In the genomic region with DNA sequence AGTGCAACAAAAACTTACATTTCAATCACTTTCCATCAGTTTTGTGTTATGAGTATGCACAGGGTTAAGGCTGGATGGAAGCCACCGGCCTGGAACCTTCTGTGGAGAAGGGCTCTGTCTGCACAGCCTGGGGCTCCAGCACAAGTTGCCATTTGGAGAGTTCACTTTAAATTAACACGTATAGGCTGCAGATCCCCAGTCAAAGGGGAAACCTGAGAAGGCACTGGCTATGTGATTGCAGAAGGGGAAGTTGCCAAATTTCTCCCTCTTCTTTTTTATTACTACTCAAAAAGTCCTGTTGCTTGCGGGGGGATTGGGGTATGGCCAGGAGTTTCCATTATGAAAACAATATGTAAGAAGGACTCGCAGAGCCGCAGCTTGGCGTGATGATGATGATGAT, we compare ENCODE assay signal across 18 cellular contexts. TPM values are rescaled to one million over a fixed set of nuclear protein-coding genes. Genes with fewer than 3 reads are reported as not detected.
DNase-seq lines count a peak whose midpoint lies in the region; ATAC-seq and TF ChIP-seq lines count a peak whose summit lies in the region.
"Had no signal": no experiment of that assay in that cellular context is flagged by ENCODE, and none has a peak within 500 bp of the region (broad histone marks: within the 10 kb centered on the region; RNA-seq: fewer than 3 reads in every experiment).

No MANE protein-coding gene starts in this region.

- peak; percentile 1 for DNase-seq in NCI-H2171 treated with DMSO at 0.1 percent for 48 hours (lab: John Stamatoyannopoulos, UW)
- no peak for DNase-seq in NCI-H2171 (lab: John Stamatoyannopoulos, UW)
- peak; percentile 52 for DNase-seq in NB4 (ENCODE audit: low read depth)
- DNase-seq in SKM-1 treated with dmso at 0.1 percent for 144 hours (lab: John Stamatoyannopoulos, UW; ENCODE audit: unreplicated experiment): peak; percentile 54
- DNase-seq in heart right ventricle: no peak
- DNase-seq in C1 segment of cervical spinal cord (lab: John Stamatoyannopoulos, UW): no peak
- DNase-seq in ecto neural progenitor cell (ENCODE audit: low spot score): no peak
- DNase-seq: 8988T; CD4-positive, alpha-beta T cell; DMS53; EL; NCI-H1048; NCI-H1436 treated with DMSO at 0.1 percent for 48 hours; NCI-H2029; NCI-H446; NCI-H69; T-cell had no signal

- H3K27me3 ChIP-seq in heart right ventricle: no peaks in the 10 kb centered on the region

- ATAC-seq in heart right ventricle: no peak
- no peak for ATAC-seq in GM21723 (IDR thresholded peaks at IDR 0.05; ENCODE audit: unreplicated experiment)
- ATAC-seq: T-cell had no signal

- no peak overlapping the region for H3K4me3 ChIP-seq in NB4 (ENCODE audit: low read depth, low read length)
- H3K4me3 ChIP-seq in heart right ventricle: no peak overlapping the region

- H3K9me3 ChIP-seq in heart right ventricle: no peaks in the 10 kb centered on the region

- TF ChIP-seq CTCF in NB4 (IDR thresholded peaks at IDR 0.05; ENCODE audit: low read depth, low read length) (no peak), heart right ventricle (IDR thresholded peaks at IDR 0.05) (no peak)

- WGBS in heart right ventricle, 2 donors: 81 to 82% methylated on average over 6 of the region's 6 CpGs

- H3K4me1 ChIP-seq in heart right ventricle: no peaks in the 10 kb centered on the region

- intact Hi-C loops in heart right ventricle (cut with DNase I): no loop called here

- no peak overlapping the region for H3K27ac ChIP-seq in heart right ventricle

- TF ChIP-seq POLR2A in NB4 (IDR thresholded peaks at IDR 0.05; ENCODE audit: extremely low read depth, insufficient read length): no peak

- H3K36me3 ChIP-seq in heart right ventricle: no peaks in the 10 kb centered on the region

RNA-seq across cellular contexts. Expression of a gene that starts 57.0 kb away (rescaled TPM):
- 10 to 100 TPM; 36.1 to 56.0 (median 46.1) TPM for total RNA-seq in heart right ventricle
- polyA plus RNA-seq in heart right ventricle: 10 to 100 TPM in 1 of 2 donors, 1 to 10 TPM in 1; 4.8 to 26.0 TPM

Comparison
In these comparisons a context has a peak if more than half of its experiments do, and no peak if none do; other contexts are left out.
1. DNase-seq: peak in NCI-H2171 treated with DMSO at 0.1 percent for 48 hours (single experiment), NB4 (single experiment) and SKM-1 treated with dmso at 0.1 percent for 144 hours (single experiment); none in NCI-H2171 (single experiment), heart right ventricle (0 of 2), C1 segment of cervical spinal cord (0 of 14) and ecto neural progenitor cell (single experiment).